22 cellular contexts compared by ENCODE assay signal in genomic region chr4:127523369-127523768, GRCh38.
"Had no signal": no experiment of that assay in that cellular context is flagged by ENCODE, and none has a peak within 500 bp of the region (broad histone marks: within the 10 kb centered on the region; RNA-seq: fewer than 3 reads in every experiment).

No MANE protein-coding gene starts in this region.

- H3K27ac ChIP-seq: body of pancreas, colonic mucosa, VCaP had no signal

- H3K36me3 ChIP-seq: colonic mucosa had no signal

- H3K4me3 ChIP-seq: body of pancreas, colonic mucosa had no signal

- DNase-seq: activated B cell treated with CpG ODN at 0.5 μM for 24 hours; activated CD4-positive, alpha-beta T cell treated with anti-CD3 and anti-CD28 coated beads for 48 hours; activated CD4-positive, alpha-beta T cell treated with anti-CD3 and anti-CD28 coated beads, Interleukin-2, amount 50 U/mL, for 1 hour; activated CD4-positive, alpha-beta T cell treated with anti-CD3 and anti-CD28 coated beads, Interleukin-2, amount 50 U/mL, for 48 hours; activated CD8-positive, alpha-beta memory T cell treated with anti-CD3 and anti-CD28 coated beads for 24 hours; activated CD8-positive, alpha-beta T cell treated with anti-CD3 and anti-CD28 coated beads for 36 hours; activated effector memory CD4-positive, alpha-beta T cell treated with Interleukin-2 at 50 U/mL for 16 hours; activated gamma-delta T cell treated with Interleukin-2 at 50 U/mL for 16 hours; activated naive CD4-positive, alpha-beta T cell treated with anti-CD3 and anti-CD28 coated beads, Interleukin-2, amount 50 U/mL, for 16 hours; activated naive CD4-positive, alpha-beta T cell treated with Interleukin-2 at 50 U/mL for 16 hours; activated T-cell treated with anti-CD3 and anti-CD28 coated beads, Interleukin-2, amount 50 U/mL, for 4 hours; amygdala; aorta; body of pancreas; caudate nucleus; colonic mucosa; effector CD8-positive, alpha-beta T cell; head of caudate nucleus; T-helper 2 cell had no signal

- H3K4me3 Mint-ChIP-seq: activated B cell treated with CpG ODN at 0.5 μM for 24 hours; activated CD8-positive, alpha-beta T cell treated with anti-CD3 and anti-CD28 coated beads for 36 hours; activated naive CD8-positive, alpha-beta T cell; activated T-cell treated with anti-CD3 and anti-CD28 coated beads, Interleukin-2, amount 50 U/mL, for 4 hours; activated T-helper 17 cell treated with anti-CD3 and anti-CD28 coated beads, Interleukin-2, amount 50 U/mL, for 72 hours had no signal

- H3K27me3 ChIP-seq: body of pancreas, colonic mucosa had no signal

- H3K9me3 Mint-ChIP-seq: activated B cell treated with CpG ODN at 0.5 μM for 24 hours; activated CD8-positive, alpha-beta T cell treated with anti-CD3 and anti-CD28 coated beads for 36 hours; activated T-cell treated with anti-CD3 and anti-CD28 coated beads, Interleukin-2, amount 50 U/mL, for 4 hours had no signal

- H3K27ac Mint-ChIP-seq: activated B cell treated with CpG ODN at 0.5 μM for 24 hours; activated CD8-positive, alpha-beta T cell treated with anti-CD3 and anti-CD28 coated beads for 36 hours; activated naive CD8-positive, alpha-beta T cell; activated T-helper 17 cell treated with anti-CD3 and anti-CD28 coated beads, Interleukin-2, amount 50 U/mL, for 72 hours had no signal

- H3K9me3 ChIP-seq: body of pancreas, colonic mucosa had no signal

- H3K36me3 Mint-ChIP-seq: activated naive CD8-positive, alpha-beta T cell had no signal

- H3K4me1 Mint-ChIP-seq: activated B cell treated with CpG ODN at 0.5 μM for 24 hours; activated T-helper 17 cell treated with anti-CD3 and anti-CD28 coated beads, Interleukin-2, amount 50 U/mL, for 72 hours had no signal

- H3K27me3 Mint-ChIP-seq: activated B cell treated with CpG ODN at 0.5 μM for 24 hours; activated CD8-positive, alpha-beta T cell treated with anti-CD3 and anti-CD28 coated beads for 36 hours had no signal

- H3K4me1 ChIP-seq: body of pancreas, colonic mucosa had no signal
